ENCODE assay signal across 8 cellular contexts in the genomic region with DNA sequence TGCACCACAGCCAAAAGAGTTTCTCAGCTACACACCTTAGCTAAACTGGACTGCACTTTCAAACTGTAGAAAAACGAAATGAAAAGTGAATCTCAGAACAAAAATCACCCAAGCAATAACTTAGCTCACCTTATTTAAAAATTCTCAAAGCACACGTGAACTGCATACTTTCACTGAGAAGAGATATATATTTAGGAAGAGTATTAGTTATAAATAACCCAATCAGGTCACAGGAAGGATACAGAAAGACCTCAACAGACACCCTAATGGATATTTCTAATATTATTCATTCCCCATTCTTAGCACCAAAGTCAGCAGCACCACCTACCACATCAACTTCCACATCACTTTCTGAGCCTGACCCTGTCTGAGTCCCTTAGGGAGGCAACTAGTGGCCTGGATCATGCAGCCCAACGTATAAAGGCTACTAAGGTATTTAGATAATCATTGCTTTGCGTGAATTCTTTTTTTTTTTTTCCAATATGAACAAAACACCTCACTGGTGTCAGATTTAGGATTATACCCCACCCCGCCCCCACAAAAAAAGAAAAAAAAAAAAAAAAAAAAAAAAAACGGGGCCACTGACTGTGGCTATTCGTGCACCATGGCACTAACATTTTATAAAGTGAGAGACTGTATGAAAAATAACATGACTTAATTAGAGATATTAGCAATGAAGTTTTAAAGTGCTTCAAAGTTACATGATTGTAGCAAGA. TPM values are rescaled to one million over a fixed set of nuclear protein-coding genes. Genes with fewer than 3 reads are reported as not detected.
DNase-seq lines count a peak whose midpoint lies in the region; ATAC-seq and TF ChIP-seq lines count a peak whose summit lies in the region.

No MANE protein-coding gene starts in this region.

- no peaks in the 10 kb centered on the region for H3K36me3 ChIP-seq in heart right ventricle
- H3K36me3 ChIP-seq in ascending aorta = no peaks in the 10 kb centered on the region
- H3K36me3 ChIP-seq in aorta (ENCODE audit: control insufficient read depth in 1 of 2, insufficient read depth in 2 of 2, low read length in 1 of 2) = no peaks in the 10 kb centered on the region

- H3K4me3 Mint-ChIP-seq in naive B cell = peak overlapping the region; percentile 88 to 100 (median 98)

- 35 to 36% methylated on average over 7 of the region's 7 CpGs for WGBS in heart right ventricle, 2 donors
- 30% methylated on average over 7 of the region's 7 CpGs for WGBS in aorta, 2 donors

- H3K27ac ChIP-seq in heart right ventricle = peak overlapping the region in 8 of 10 donors; percentile 94 to 100 (median 98)
- H3K27ac ChIP-seq in ascending aorta = peak overlapping the region; percentile 97 to 99
- no peak overlapping the region for H3K27ac ChIP-seq in aorta (ENCODE audit: low read depth in 1 of 2, low read length in 2 of 2)

- ATAC-seq in heart right ventricle (no peak), Right ventricle myocardium inferior (no peak), HG03108 (IDR thresholded peaks at IDR 0.05; ENCODE audit: unreplicated experiment) (peak; percentile 28), naive B cell (ENCODE audit: low read depth in 2 of 2) (no peak), aorta (ENCODE audit: low FRiP score) (no peak)

- H3K9me3 Mint-ChIP-seq in naive B cell = no peaks in the 10 kb centered on the region

- H3K27me3 ChIP-seq in heart right ventricle (no peaks in the 10 kb centered on the region), ascending aorta (no peaks in the 10 kb centered on the region), aorta (ENCODE audit: control insufficient read depth in 1 of 2, insufficient read depth in 2 of 2, low read length in 1 of 2) (no peaks in the 10 kb centered on the region)

- H3K4me3 ChIP-seq in heart right ventricle = peak overlapping the region in 4 of 10 donors; percentile 91 to 95 (median 94)
- H3K4me3 ChIP-seq in ascending aorta = peak overlapping the region in 1 of 2 donors; percentile 90
- peak overlapping the region in 1 of 2 donors; percentile 31 for H3K4me3 ChIP-seq in aorta (ENCODE audit: low read length in 2 of 2)

- peaks cover 36 to 55% (median 54%) of the 10 kb centered on the region in 3 donors for H3K4me1 Mint-ChIP-seq in naive B cell

- peaks cover 0 to 8% of the 10 kb centered on the region in 2 donors for H3K36me3 Mint-ChIP-seq in naive B cell

- TF ChIP-seq CTCF in heart right ventricle (IDR thresholded peaks at IDR 0.05) (no peak), ascending aorta (IDR thresholded peaks at IDR 0.05) (no peak)

- H3K27me3 Mint-ChIP-seq in naive B cell = no peaks in the 10 kb centered on the region

- H3K4me1 ChIP-seq in heart right ventricle (peaks cover 3 to 64% (median 43%) of the 10 kb centered on the region in 9 donors), ascending aorta (peaks cover 4 to 30% of the 10 kb centered on the region in 2 donors), aorta (ENCODE audit: control insufficient read depth in 1 of 2, insufficient read depth in 2 of 2, low read length in 2 of 2) (peaks cover 2 to 3% of the 10 kb centered on the region in 2 donors)

- peak overlapping the region; percentile 68 to 97 (median 75) for H3K27ac Mint-ChIP-seq in naive B cell

- intact Hi-C loops in heart right ventricle (cut with DNase I) (loop anchor here in 2 of 10 donors (2.0 to 5.0 kb wide), 2 partner anchors 56 to 131 kb away; no protein-coding TSS in a partner anchor), Right ventricle myocardium inferior (cut with DNase I) (no loop called here), ascending aorta (cut with DNase I) (no loop called here), aorta (cut with DNase I) (loop anchor here in 1 of 2 donors (10.0 kb wide), 1 partner anchor 73 kb away; no protein-coding TSS in a partner anchor)

- H3K9me3 ChIP-seq in heart right ventricle (no peaks in the 10 kb centered on the region), ascending aorta (no peaks in the 10 kb centered on the region), aorta (ENCODE audit: control insufficient read depth, low read length) (no peaks in the 10 kb centered on the region)

- DNase-seq in heart right ventricle (no peak), Right ventricle myocardium inferior (ENCODE audit: missing footprints) (no peak), ascending aorta (ENCODE audit: low spot score in 2 of 2) (no peak), naive B cell (peak; percentile 42), aorta (no peak)
- no peak for DNase-seq in stimulated activated naive CD4-positive, alpha-beta T cell (lab: John Stamatoyannopoulos, UW)
- no peak for DNase-seq in effector CD8-positive, alpha-beta T cell (lab: John Stamatoyannopoulos, UW)

RNA-seq across cellular contexts. Expression of gene ABI1, which starts 2.6 kb away (rescaled TPM):
- 10 to 100 TPM; 24.2 to 39.3 (median 28.9) TPM for total RNA-seq in heart right ventricle
- polyA plus RNA-seq in heart right ventricle = 10 to 100 TPM; 14.6 to 16.8 TPM
- 28.0 TPM for total RNA-seq in Right ventricle myocardium inferior
- total RNA-seq in ascending aorta = 5.7 TPM
- polyA plus RNA-seq in naive B cell (ENCODE audit: low read depth in 6 of 6) = 100 to 1,000 TPM in 5 of 6 donors, 10 to 100 TPM in 1; 85.7 to 122 (median 108) TPM
- total RNA-seq in aorta = 10 to 100 TPM; 50.2 to 60.3 TPM
- polyA plus RNA-seq in aorta = 10 to 100 TPM; 20.8 to 31.7 TPM

Comparison
In these comparisons a context has a peak if more than half of its experiments do, and no peak if none do; other contexts are left out.
1. H3K27ac ChIP-seq: peak in heart right ventricle (8 of 10) and ascending aorta (2 of 2); none in aorta (0 of 2).